ENCODE assay signal across 21 cellular contexts in genomic region chr16:87535855-87536794, GRCh38.
"Had no signal": no experiment of that assay in that cellular context is flagged by ENCODE, and none has a peak within 500 bp of the region (broad histone marks: within the 10 kb centered on the region; RNA-seq: fewer than 3 reads in every experiment).

No MANE protein-coding gene starts in this region.

- H2AFZ ChIP-seq: hepatocyte, parathyroid adenoma had no signal

- H3K27me3 ChIP-seq: cardiac muscle cell, hepatocyte, testis had no signal

- H3K9ac ChIP-seq: parathyroid adenoma had no signal

- H3K27ac Mint-ChIP-seq: activated CD8-positive, alpha-beta T cell treated with anti-CD3 and anti-CD28 coated beads for 36 hours; activated naive CD8-positive, alpha-beta T cell treated with anti-CD3 and anti-CD28 coated beads for 36 hours; activated T-helper 17 cell treated with anti-CD3 and anti-CD28 coated beads, Interleukin-2, amount 50 U/mL, for 72 hours; immature natural killer cell; memory B cell; stimulated activated effector memory CD8-positive, alpha-beta T cell treated with anti-CD3 and anti-CD28 coated beads, Interleukin-12 subunit alpha, Interleukin-12 subunit beta, amount 100 ng/mL, for 72 hours had no signal

- ATAC-seq: activated CD8-positive, alpha-beta T cell treated with anti-CD3 and anti-CD28 coated beads for 36 hours; activated T-helper 17 cell treated with anti-CD3 and anti-CD28 coated beads, Interleukin-2, amount 50 U/mL, for 72 hours; foreskin keratinocyte; left ventricle myocardium superior; sciatic nerve; stimulated activated effector memory CD8-positive, alpha-beta T cell treated with anti-CD3 and anti-CD28 coated beads, Interleukin-12 subunit alpha, Interleukin-12 subunit beta, amount 100 ng/mL, for 72 hours; upper lobe of right lung had no signal

- H3K9me3 Mint-ChIP-seq: stimulated activated effector memory CD8-positive, alpha-beta T cell treated with anti-CD3 and anti-CD28 coated beads, Interleukin-12 subunit alpha, Interleukin-12 subunit beta, amount 100 ng/mL, for 72 hours had no signal

- H3K4me1 Mint-ChIP-seq: memory B cell; stimulated activated effector memory CD8-positive, alpha-beta T cell treated with anti-CD3 and anti-CD28 coated beads, Interleukin-12 subunit alpha, Interleukin-12 subunit beta, amount 100 ng/mL, for 72 hours had no signal

- H3K79me2 ChIP-seq: hepatocyte, parathyroid adenoma had no signal

- H3K36me3 ChIP-seq: cardiac muscle cell, upper lobe of right lung had no signal

- H3K27ac ChIP-seq: cardiac muscle cell, foreskin keratinocyte, hepatocyte, parathyroid adenoma, testis, upper lobe of right lung had no signal

- H3K36me3 Mint-ChIP-seq: activated naive CD8-positive, alpha-beta T cell treated with anti-CD3 and anti-CD28 coated beads for 36 hours; immature natural killer cell; stimulated activated effector memory CD8-positive, alpha-beta T cell treated with anti-CD3 and anti-CD28 coated beads, Interleukin-12 subunit alpha, Interleukin-12 subunit beta, amount 100 ng/mL, for 72 hours had no signal

- H3K4me3 ChIP-seq: cardiac muscle cell, hepatocyte, smooth muscle cell, testis, upper lobe of right lung had no signal

- H3K9me3 ChIP-seq: testis had no signal

- DNase-seq: activated CD4-positive, alpha-beta T cell treated with anti-CD3 and anti-CD28 coated beads for 4 hours; activated CD8-positive, alpha-beta T cell treated with anti-CD3 and anti-CD28 coated beads for 36 hours; activated naive CD4-positive, alpha-beta T cell; activated naive CD8-positive, alpha-beta T cell treated with anti-CD3 and anti-CD28 coated beads for 36 hours; activated T-cell treated with anti-CD3 and anti-CD28 coated beads, Interleukin-2, amount 50 U/mL, for 1 hour; amniotic stem cell; foreskin keratinocyte; immature natural killer cell; kidney glomerular epithelial cell; left ventricle myocardium superior; stimulated activated CD4-positive, alpha-beta T cell treated with anti-CD3 and anti-CD28 coated beads, Interleukin-4, amount 100 ng/mL, for 1 hour; testis; upper lobe of right lung had no signal

- H3K4me1 ChIP-seq: foreskin keratinocyte, parathyroid adenoma, testis had no signal

- H3K4me2 ChIP-seq: hepatocyte, smooth muscle cell had no signal

- H3K4me3 Mint-ChIP-seq: activated CD8-positive, alpha-beta T cell treated with anti-CD3 and anti-CD28 coated beads for 36 hours; activated naive CD8-positive, alpha-beta T cell treated with anti-CD3 and anti-CD28 coated beads for 36 hours; activated T-helper 17 cell treated with anti-CD3 and anti-CD28 coated beads, Interleukin-2, amount 50 U/mL, for 72 hours; immature natural killer cell; memory B cell; stimulated activated effector memory CD8-positive, alpha-beta T cell treated with anti-CD3 and anti-CD28 coated beads, Interleukin-12 subunit alpha, Interleukin-12 subunit beta, amount 100 ng/mL, for 72 hours had no signal
